14 cellular contexts compared by ENCODE assay signal in genomic region chr4:683247-683897, GRCh38. TPM values are rescaled to one million over a fixed set of nuclear protein-coding genes. Genes with fewer than 3 reads are reported as not detected.
A peak's percentile ranks its signal among the peaks of the same experiment; 100 is the strongest.
DNase-seq lines count a peak whose midpoint lies in the region; ATAC-seq and TF ChIP-seq lines count a peak whose summit lies in the region.
"Had no signal": no experiment of that assay in that cellular context is flagged by ENCODE, and none has a peak within 500 bp of the region (broad histone marks: within the 10 kb centered on the region; RNA-seq: fewer than 3 reads in every experiment).

No MANE protein-coding gene starts in this region.

- no peak overlapping the region for H3K4me3 ChIP-seq in WERI-Rb-1 (ENCODE audit: low read depth, low read length)
- H3K4me3 ChIP-seq in mesenchymal stem cell (ENCODE audit: insufficient read depth in 1 of 2, low read depth in 1 of 2, low read length in 2 of 2) = no peak overlapping the region
- H3K4me3 ChIP-seq in colonic mucosa = no peak overlapping the region
- H3K4me3 ChIP-seq in Karpas-422 (ENCODE audit: low read length) = no peak overlapping the region
- H3K4me3 ChIP-seq: lung, MG63, suprapubic skin had no signal

- H2AFZ ChIP-seq in mesenchymal stem cell (ENCODE audit: low read depth, low read length) = no peak overlapping the region
- no peak overlapping the region for H2AFZ ChIP-seq in Karpas-422 (ENCODE audit: low read length)

- H4K8ac ChIP-seq in mesenchymal stem cell (ENCODE audit: low read length) = no peak overlapping the region

- H3K4ac ChIP-seq in mesenchymal stem cell (ENCODE audit: low read depth in 1 of 2, low read length in 2 of 2) = no peak overlapping the region

- no peaks in the 10 kb centered on the region for H3K4me1 Mint-ChIP-seq in CD4-positive, alpha-beta T cell (ENCODE audit: low read depth)

- H3K9ac ChIP-seq in mesenchymal stem cell (ENCODE audit: low read length) (no peak overlapping the region), colonic mucosa (ENCODE audit: low read depth in 2 of 2, low read length in 2 of 2) (peak overlapping the region in 1 of 2 donors; percentile 12), Karpas-422 (ENCODE audit: low read length) (no peak overlapping the region)

- POLR2A ChIA-PET in CD4-positive, alpha-beta T cell (lab: Charles Lee) = no interaction called here

- H3K36me3 Mint-ChIP-seq in CD4-positive, alpha-beta T cell (ENCODE audit: low read depth) = no peaks in the 10 kb centered on the region
- H3K36me3 Mint-ChIP-seq: activated CD4-positive, alpha-beta memory T cell treated with anti-CD3 and anti-CD28 coated beads for 36 hours had no signal

- CTCF ChIA-PET in CD4-positive, alpha-beta T cell (lab: Charles Lee) = interaction anchor here (0.8 kb wide), 1 partner anchor 10 kb away, joined by 4 read pairs; the partner anchor contains the start of gene ATP5ME

- no peak overlapping the region for H3K4me3 Mint-ChIP-seq in CD4-positive, alpha-beta T cell
- H3K4me3 Mint-ChIP-seq: activated CD4-positive, alpha-beta memory T cell treated with anti-CD3 and anti-CD28 coated beads for 36 hours had no signal

- no peaks in the 10 kb centered on the region for H3K79me1 ChIP-seq in mesenchymal stem cell (replicated peaks; ENCODE audit: low read length, poor library complexity, severe bottlenecking)

- ATAC-seq in CD4-positive, alpha-beta T cell (ENCODE audit: poor library complexity) = peak; percentile 26

- H3K23ac ChIP-seq in mesenchymal stem cell (ENCODE audit: low read length in 2 of 2) = no peak overlapping the region

- no peak overlapping the region for H3K27ac Mint-ChIP-seq in CD4-positive, alpha-beta T cell
- H3K27ac Mint-ChIP-seq: activated CD4-positive, alpha-beta memory T cell treated with anti-CD3 and anti-CD28 coated beads for 36 hours had no signal

- intact Hi-C loops in CD4-positive, alpha-beta T cell (cut with DNase I, micrococcal nuclease) = no loop called here
- intact Hi-C loops in colonic mucosa (cut with DNase I) = no loop called here

- peak overlapping the region; percentile 58 for H4K91ac ChIP-seq in mesenchymal stem cell (ENCODE audit: low read length)

- no peaks in the 10 kb centered on the region for H3K79me2 ChIP-seq in Karpas-422 (ENCODE audit: low read length)

- H3K4me1 ChIP-seq in mesenchymal stem cell (ENCODE audit: control insufficient read depth, insufficient read depth, low read depth, low read length) (peaks cover 52% of the 10 kb centered on the region), colonic mucosa (peaks cover 19% of the 10 kb centered on the region), Karpas-422 (ENCODE audit: low read length) (peaks cover 9% of the 10 kb centered on the region)

- 89% methylated on average over 25 of the region's 25 CpGs for WGBS in mesenchymal stem cell

- H3K27ac ChIP-seq in 22Rv1 (0 out of 2 replicates have a peak overlapping the region, but pooled peaks have one; percentile 25), WERI-Rb-1 (peak overlapping the region; percentile 8; the same call in 1 of the 2 replicates), mesenchymal stem cell (ENCODE audit: low read length, poor library complexity, severe bottlenecking) (no peak overlapping the region), colonic mucosa (no peak overlapping the region), Karpas-422 (ENCODE audit: low read length) (no peak overlapping the region)
- no peak overlapping the region for H3K27ac ChIP-seq in CD4-positive, alpha-beta T cell (ENCODE audit: low read depth, low read length)
- H3K27ac ChIP-seq: suprapubic skin had no signal

- H2AK5ac ChIP-seq in mesenchymal stem cell (ENCODE audit: low read length, severe bottlenecking) = peak overlapping the region; percentile 26

- H3K9me2 ChIP-seq in Karpas-422 (replicated peaks; ENCODE audit: insufficient read depth, low read length) = no peaks in the 10 kb centered on the region

- no peak overlapping the region for H3K14ac ChIP-seq in mesenchymal stem cell (ENCODE audit: low read length in 2 of 2)

- H2BK12ac ChIP-seq in mesenchymal stem cell (ENCODE audit: low read length in 2 of 2) = peak overlapping the region in 1 of 2 experiments; percentile 17

- H3K18ac ChIP-seq in mesenchymal stem cell (ENCODE audit: low read depth in 1 of 2, low read length in 2 of 2) = peak overlapping the region; percentile 1 to 45

- H4K20me1 ChIP-seq in Karpas-422 (ENCODE audit: insufficient read depth, low read depth, low read length) = peaks cover 6% of the 10 kb centered on the region; the same call in 1 of the 2 replicates

- H3K27me3 ChIP-seq in CD4-positive, alpha-beta T cell (ENCODE audit: control insufficient read depth, insufficient read depth, low read length) = peaks cover 5% of the 10 kb centered on the region
- H3K27me3 ChIP-seq in WERI-Rb-1 (ENCODE audit: insufficient read depth, low read depth, severe bottlenecking) (no peaks in the 10 kb centered on the region), mesenchymal stem cell (ENCODE audit: control insufficient read depth in 1 of 2, insufficient read depth in 1 of 2, low read length in 2 of 2) (no peaks in the 10 kb centered on the region), colonic mucosa (no peaks in the 10 kb centered on the region), Karpas-422 (ENCODE audit: low read length) (no peaks in the 10 kb centered on the region)
- H3K27me3 ChIP-seq: MG63, suprapubic skin had no signal

- no peaks in the 10 kb centered on the region for H3K9me3 ChIP-seq in CD4-positive, alpha-beta T cell (ENCODE audit: control insufficient read depth, low read length)
- H3K9me3 ChIP-seq in WERI-Rb-1 (ENCODE audit: severe bottlenecking) (no peaks in the 10 kb centered on the region), mesenchymal stem cell (ENCODE audit: control insufficient read depth, low read length) (no peaks in the 10 kb centered on the region), colonic mucosa (no peaks in the 10 kb centered on the region), Karpas-422 (ENCODE audit: low read length) (no peaks in the 10 kb centered on the region)
- H3K9me3 ChIP-seq: MG63, suprapubic skin had no signal

- no peak for TF ChIP-seq CTCF in 22Rv1 (IDR thresholded peaks at IDR 0.05)
- no peak for TF ChIP-seq CTCF in CD4-positive, alpha-beta T cell (IDR thresholded peaks at IDR 0.05)
- no peak for TF ChIP-seq CTCF in WERI-Rb-1 (IDR thresholded peaks at IDR 0.05; ENCODE audit: low read depth, low read length)
- TF ChIP-seq CTCF in colonic mucosa (IDR thresholded peaks at IDR 0.05) = no peak

- no peak overlapping the region for H2BK5ac ChIP-seq in mesenchymal stem cell (ENCODE audit: low read depth, low read length, poor library complexity, severe bottlenecking)

- no peak overlapping the region for H3K4me2 ChIP-seq in mesenchymal stem cell (ENCODE audit: low read length, poor library complexity, severe bottlenecking)
- no peak overlapping the region for H3K4me2 ChIP-seq in Karpas-422 (ENCODE audit: low read depth, low read length, poor library complexity, severe bottlenecking)

- no peak overlapping the region for H2BK15ac ChIP-seq in mesenchymal stem cell (ENCODE audit: low read depth, poor library complexity, severe bottlenecking)

- no peak for DNase-seq in CD4-positive, alpha-beta T cell
- DNase-seq in WERI-Rb-1 = no peak
- no peak for DNase-seq in mesenchymal stem cell
- no peak for DNase-seq in colonic mucosa
- no peak for DNase-seq in erythroblast (lab: John Stamatoyannopoulos, UW)
- DNase-seq in superior temporal gyrus (ENCODE audit: extremely low spot score) = no peak
- DNase-seq in Karpas-422 = no peak
- DNase-seq: DMS79 treated with DMSO at 0.1 percent for 48 hours had no signal

- H2BK120ac ChIP-seq in mesenchymal stem cell (ENCODE audit: low read depth, low read length) = no peak overlapping the region

- H3K36me3 ChIP-seq in WERI-Rb-1 (no peaks in the 10 kb centered on the region), mesenchymal stem cell (ENCODE audit: control insufficient read depth in 1 of 2, insufficient read depth in 2 of 2, low read depth in 1 of 2, low read length in 2 of 2) (peaks cover 18 to 21% of the 10 kb centered on the region in 2 experiments), colonic mucosa (no peaks in the 10 kb centered on the region), Karpas-422 (ENCODE audit: insufficient read depth, low read length) (no peaks in the 10 kb centered on the region)
- H3K36me3 ChIP-seq: MG63, suprapubic skin had no signal

- peaks cover 16% of the 10 kb centered on the region for H3K27me3 Mint-ChIP-seq in CD4-positive, alpha-beta T cell

- H3K9me3 Mint-ChIP-seq in CD4-positive, alpha-beta T cell = no peaks in the 10 kb centered on the region
- H3K9me3 Mint-ChIP-seq: activated CD4-positive, alpha-beta memory T cell treated with anti-CD3 and anti-CD28 coated beads for 36 hours had no signal

- TF ChIP-seq POLR2A in erythroblast (IDR thresholded peaks at IDR 0.05; ENCODE audit: low read length) = no peak

RNA-seq across cellular contexts. Expression of gene SLC49A3, which starts 5.6 kb away (rescaled TPM):
- total RNA-seq in CD4-positive, alpha-beta T cell = under 1 TPM; 0.22 to 0.91 TPM
- 1.4 TPM for polyA plus RNA-seq in mesenchymal stem cell (2013, experiment 1 of 2)
- 1.3 TPM for polyA plus RNA-seq in mesenchymal stem cell (2013, experiment 2 of 2)
- 1 to 10 TPM; 7.1 to 8.4 TPM for total RNA-seq in colonic mucosa
- total RNA-seq in Karpas-422 (2014; rRNA removed; shearing (Covaris generic); ENCODE audit: low replicate concordance) = not detected in 2 replicates

RNA-seq across cellular contexts. Expression of gene MYL5, which starts 9.0 kb away (rescaled TPM):
- total RNA-seq in CD4-positive, alpha-beta T cell = 10 to 100 TPM; 25.3 to 29.2 TPM
- 15.0 TPM for polyA plus RNA-seq in mesenchymal stem cell (2013, experiment 1 of 2)
- polyA plus RNA-seq in mesenchymal stem cell (2013, experiment 2 of 2) = 13.1 TPM
- total RNA-seq in colonic mucosa = 10 to 100 TPM; 17.3 to 53.6 TPM
- total RNA-seq in Karpas-422 (2014; rRNA removed; shearing (Covaris generic); ENCODE audit: low replicate concordance) = 50.5 and 72.2 TPM in 2 replicates

RNA-seq across cellular contexts. Expression of gene ATP5ME, which starts 9.3 kb away (rescaled TPM):
- 100 to 1,000 TPM; 109 to 126 TPM for total RNA-seq in CD4-positive, alpha-beta T cell
- 1,109 TPM for polyA plus RNA-seq in mesenchymal stem cell (2013, experiment 1 of 2)
- polyA plus RNA-seq in mesenchymal stem cell (2013, experiment 2 of 2) = 1,079 TPM
- 100 to 1,000 TPM; 416 to 553 TPM for total RNA-seq in colonic mucosa
- total RNA-seq in Karpas-422 (2014; rRNA removed; shearing (Covaris generic); ENCODE audit: low replicate concordance) = 334 and 357 TPM in 2 replicates

RNA-seq across cellular contexts. Expression of gene PCGF3, which starts 22.3 kb away (rescaled TPM):
- total RNA-seq in CD4-positive, alpha-beta T cell = 10 to 100 TPM; 45.1 to 48.6 TPM
- polyA plus RNA-seq in mesenchymal stem cell (2013, experiment 1 of 2) = 33.6 TPM
- polyA plus RNA-seq in mesenchymal stem cell (2013, experiment 2 of 2) = 32.1 TPM
- 10 to 100 TPM; 50.8 to 53.2 TPM for total RNA-seq in colonic mucosa
- total RNA-seq in Karpas-422 (2014; rRNA removed; shearing (Covaris generic); ENCODE audit: low replicate concordance) = 18.0 and 18.7 TPM in 2 replicates

RNA-seq across cellular contexts. Expression of gene PDE6B, which starts 58.0 kb away (rescaled TPM):
- 10 to 100 TPM; 11.4 to 12.4 TPM for total RNA-seq in CD4-positive, alpha-beta T cell
- polyA plus RNA-seq in mesenchymal stem cell (2013, experiment 1 of 2) = 1.3 TPM
- 0.97 TPM for polyA plus RNA-seq in mesenchymal stem cell (2013, experiment 2 of 2)
- 1 to 10 TPM; 1.2 to 2.3 TPM for total RNA-seq in colonic mucosa
- not detected in 2 replicates for total RNA-seq in Karpas-422 (2014; rRNA removed; shearing (Covaris generic); ENCODE audit: low replicate concordance)
- total RNA-seq: bronchial epithelial cell had no signal

Comparison
In these comparisons a context has a peak if more than half of its experiments do, and no peak if none do; other contexts are left out.
1. H3K27ac ChIP-seq: peak in 22Rv1 (single experiment) and WERI-Rb-1 (single experiment); none in CD4-positive, alpha-beta T cell (single experiment), mesenchymal stem cell (single experiment), colonic mucosa (single experiment) and Karpas-422 (single experiment).